ENCODE assay signal across 7 cellular contexts in the genomic region with DNA sequence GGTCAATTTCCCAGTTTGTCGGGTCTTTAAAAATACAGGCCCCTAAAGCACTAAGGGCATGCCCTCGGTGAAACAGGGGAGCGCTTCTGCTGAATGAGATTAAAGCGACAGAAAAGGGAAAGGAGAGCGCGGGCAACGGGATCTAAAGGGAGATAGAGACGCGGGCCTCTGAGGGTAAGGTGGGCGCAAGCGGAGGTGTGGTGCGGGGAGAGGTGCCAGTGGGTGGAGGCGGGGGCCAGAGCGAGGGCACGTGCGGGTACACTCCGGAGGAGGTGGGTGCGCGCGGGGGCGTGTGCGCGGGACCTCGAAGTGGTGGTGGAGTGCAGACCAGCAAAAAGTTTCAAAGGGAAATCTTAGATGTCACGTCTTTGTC. TPM values are rescaled to one million over a fixed set of nuclear protein-coding genes. Genes with fewer than 3 reads are reported as not detected.
DNase-seq lines count a peak whose midpoint lies in the region; ATAC-seq and TF ChIP-seq lines count a peak whose summit lies in the region.

No MANE protein-coding gene starts in this region.

- H3K27ac ChIP-seq in liver (ENCODE audit: low read depth in 1 of 2, low read length in 2 of 2) = peak overlapping the region; percentile 66 to 85

- peaks cover 3 to 29% (median 21%) of the 10 kb centered on the region in 4 donors for H3K4me1 ChIP-seq in liver (ENCODE audit: control insufficient read depth in 4 of 4, insufficient read depth in 4 of 4, low read length in 3 of 4)

- no peaks in the 10 kb centered on the region for H3K9me3 ChIP-seq in liver (ENCODE audit: control insufficient read depth in 4 of 4, low read length in 3 of 4)

- DNase-seq in T-helper 1 cell (peak in 3 of 5 donors; percentile 8 to 43 (median 27)), cardiac fibroblast (ENCODE audit: low read depth in 2 of 2) (no peak), SHP77 (lab: John Stamatoyannopoulos, UW) (no peak)
- peak; percentile 19 to 20 for DNase-seq in stimulated activated CD8-positive, alpha-beta memory T cell treated with anti-CD3 and anti-CD28 coated beads, Interleukin-7, amount 100 ng/mL, for 48 hours (ENCODE audit: extremely low read depth in 1 of 2, low read depth in 1 of 2)

- peak overlapping the region; percentile 59 to 61 for H3K4me3 ChIP-seq in cardiac fibroblast (replicated peaks in 1 of 2; ENCODE audit: low read depth in 2 of 2, low read length in 2 of 2)
- peak overlapping the region; percentile 77 to 96 (median 95) for H3K4me3 ChIP-seq in liver (ENCODE audit: low read depth in 1 of 3, low read length in 3 of 3)

- H3K36me3 ChIP-seq in liver (ENCODE audit: control insufficient read depth in 4 of 4, insufficient read depth in 3 of 4, low read depth in 1 of 4, low read length in 3 of 4) = no peaks in the 10 kb centered on the region

- TF ChIP-seq RAD21 in liver (IDR thresholded peaks at IDR 0.05) = no peak

- WGBS in liver = 4% methylated on average over 25 of the region's 25 CpGs

- ATAC-seq in GM19043 (IDR thresholded peaks at IDR 0.05; ENCODE audit: low read depth, unreplicated experiment) = peak; percentile 10
- peak; percentile 23 for ATAC-seq in HG03025 (IDR thresholded peaks at IDR 0.05; ENCODE audit: low FRiP score, unreplicated experiment)

- TF ChIP-seq CTCF in cardiac fibroblast (IDR thresholded peaks at IDR 0.05; ENCODE audit: low read depth, low read length) (no peak), liver (IDR thresholded peaks at IDR 0.05; ENCODE audit: low read depth, low read length, missing input control) (no peak)

- H3K9ac ChIP-seq in liver (ENCODE audit: low read depth in 1 of 2, low read length in 2 of 2) = peak overlapping the region in 1 of 2 donors; percentile 94

- no peaks in the 10 kb centered on the region for H3K27me3 ChIP-seq in liver (ENCODE audit: control insufficient read depth in 4 of 4, insufficient read depth in 4 of 4, low read length in 3 of 4)

TF ChIP-seq in liver, 16 proteins besides CTCF, POLR2A, EP300 and RAD21:
- TF ChIP-seq EGR1 (IDR thresholded peaks at IDR 0.05; ENCODE audit: low read depth in 2 of 2) = no peak
- no peak for TF ChIP-seq FOXA2 (IDR thresholded peaks at IDR 0.05)
- TF ChIP-seq TAF1 (conservative IDR thresholded peaks at IDR 0.05) = no peak
- no peak for TF ChIP-seq HNF4A (conservative IDR thresholded peaks at IDR 0.05)
- TF ChIP-seq FOXA1 (IDR thresholded peaks at IDR 0.05) = no peak
- TF ChIP-seq GABPA (IDR thresholded peaks at IDR 0.05 in 1 of 2, conservative IDR thresholded peaks at IDR 0.05 in 1 of 2) = no peak

RNA-seq across cellular contexts. Expression of a gene that starts 0.8 kb away (rescaled TPM):
- 1 to 10 TPM; 7.8 to 8.4 TPM for total RNA-seq in liver
- 1 to 10 TPM in 1 of 2 donors, under 1 TPM in 1; 0.88 to 3.1 TPM for polyA plus RNA-seq in liver

Comparison
In these comparisons a context has a peak if more than half of its experiments do, and no peak if none do; other contexts are left out.
1. DNase-seq: peak in T-helper 1 cell (3 of 5) and stimulated activated CD8-positive, alpha-beta memory T cell treated with anti-CD3 and anti-CD28 coated beads, Interleukin-7, amount 100 ng/mL, for 48 hours (2 of 2); none in cardiac fibroblast (0 of 2) and SHP77 (0 of 2).